Comparison of ENCODE assay signal across 29 cellular contexts in genomic region chr13:42658019-42658418, GRCh38.
"Had no signal": no experiment of that assay in that cellular context is flagged by ENCODE, and none has a peak within 500 bp of the region (broad histone marks: within the 10 kb centered on the region; RNA-seq: fewer than 3 reads in every experiment).

No MANE protein-coding gene starts in this region.

- H3K4me1 ChIP-seq: esophagus muscularis mucosa, gastroesophageal sphincter had no signal

- FAIRE-seq: astrocyte, colon had no signal

- H3K4me3 ChIP-seq: esophagus muscularis mucosa, gastroesophageal sphincter had no signal

- H3K27me3 ChIP-seq: brain microvascular endothelial cell had no signal

- H3K27ac ChIP-seq: brain microvascular endothelial cell, esophagus muscularis mucosa, gastroesophageal sphincter, WERI-Rb-1 had no signal

- H3K9me3 ChIP-seq: esophagus muscularis mucosa, gastroesophageal sphincter had no signal

- H3K36me3 ChIP-seq: brain microvascular endothelial cell, esophagus muscularis mucosa, gastroesophageal sphincter, WERI-Rb-1 had no signal

- DNase-seq: activated B cell treated with CpG ODN at 0.5 μM for 24 hours; activated CD4-positive, alpha-beta T cell treated with anti-CD3 and anti-CD28 coated beads for 48 hours; activated CD4-positive, alpha-beta T cell treated with anti-CD3 and anti-CD28 coated beads, Interleukin-2, amount 50 U/mL, for 1 hour; activated CD4-positive, alpha-beta T cell treated with anti-CD3 and anti-CD28 coated beads, Interleukin-2, amount 50 U/mL, for 48 hours; activated CD8-positive, alpha-beta memory T cell treated with anti-CD3 and anti-CD28 coated beads for 24 hours; activated CD8-positive, alpha-beta T cell treated with anti-CD3 and anti-CD28 coated beads for 36 hours; activated effector memory CD4-positive, alpha-beta T cell treated with Interleukin-2 at 50 U/mL for 16 hours; activated gamma-delta T cell treated with Interleukin-2 at 50 U/mL for 16 hours; activated naive CD4-positive, alpha-beta T cell treated with anti-CD3 and anti-CD28 coated beads, Interleukin-2, amount 50 U/mL, for 16 hours; activated naive CD4-positive, alpha-beta T cell treated with Interleukin-2 at 50 U/mL for 16 hours; activated T-cell treated with anti-CD3 and anti-CD28 coated beads, Interleukin-2, amount 50 U/mL, for 4 hours; amniotic stem cell; anterior cingulate cortex; brain microvascular endothelial cell; caudate nucleus; cortex of kidney; dermis blood vessel endothelial cell; effector CD4-positive, alpha-beta T cell; effector memory CD8-positive, alpha-beta T cell; erythroblast; foreskin melanocyte; T-helper 1 cell; T-helper 17 cell; T1000; WERI-Rb-1 had no signal
